In the genomic region with DNA sequence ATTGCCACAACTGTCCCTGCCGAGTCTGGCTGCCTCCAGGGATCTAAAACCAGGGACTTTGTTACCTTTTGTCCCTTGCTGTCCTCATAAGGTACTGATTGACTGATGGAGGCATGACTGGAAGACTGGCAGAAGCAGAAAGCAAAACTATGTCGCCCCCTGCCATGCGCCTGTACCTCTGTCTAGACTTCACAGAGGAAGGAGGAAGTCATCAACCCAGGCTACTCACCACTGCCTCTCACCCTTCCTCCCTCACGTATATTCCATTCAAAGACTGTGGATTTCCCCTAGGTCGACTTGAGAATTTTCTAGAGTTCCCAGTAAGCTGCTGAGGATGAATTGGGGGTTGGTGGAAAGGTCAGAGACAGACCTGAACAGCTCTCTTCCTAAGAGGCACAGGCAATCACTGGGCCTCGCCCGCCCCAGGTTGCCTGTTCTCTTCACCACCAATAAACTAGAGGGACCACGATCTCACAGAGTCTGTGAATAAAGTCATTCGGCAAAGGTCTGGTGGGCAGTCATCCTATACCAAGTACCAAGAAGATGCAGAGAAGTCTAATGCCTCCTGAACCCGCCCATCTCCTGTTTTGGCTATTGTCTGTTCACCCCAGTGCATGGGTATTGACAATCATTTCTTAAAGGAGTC, we compare ENCODE assay signal across 23 cellular contexts. TPM values are rescaled to one million over a fixed set of nuclear protein-coding genes. Genes with fewer than 3 reads are reported as not detected.
DNase-seq lines count a peak whose midpoint lies in the region; ATAC-seq and TF ChIP-seq lines count a peak whose summit lies in the region.
"Had no signal": no experiment of that assay in that cellular context is flagged by ENCODE, and none has a peak within 500 bp of the region (broad histone marks: within the 10 kb centered on the region; RNA-seq: fewer than 3 reads in every experiment).

No MANE protein-coding gene starts in this region.

- no peak overlapping the region for H2BK120ac ChIP-seq in trophoblast cell (ENCODE audit: insufficient read depth, low read length, poor library complexity)

- H3K27ac ChIP-seq in GM23338 (ENCODE audit: low read depth): no peak overlapping the region
- H3K27ac ChIP-seq in trophoblast cell (ENCODE audit: low read depth, low read length): no peak overlapping the region
- H3K27ac ChIP-seq: A549 had no signal

- CTCF ChIA-PET in activated CD4-positive, alpha-beta T cell treated with anti-CD3 and anti-CD28 coated beads for 36 hours (lab: Charles Lee): no interaction called here

- H4K12ac ChIP-seq in trophoblast cell (ENCODE audit: low read depth, low read length): no peak overlapping the region

- no peak overlapping the region for H3K18ac ChIP-seq in trophoblast cell (ENCODE audit: low read length)

- peak; percentile 44 for ATAC-seq in activated CD4-positive, alpha-beta T cell treated with anti-CD3 and anti-CD28 coated beads for 36 hours
- ATAC-seq in GM23338: no peak
- no peak for ATAC-seq in natural killer cell treated with Interleukin-12 subunit alpha and Interleukin-12 subunit beta and Interleukin-15 and Interleukin-18, amount 100 ng/mL, for 72 hours
- ATAC-seq: A549, GM12878, PC-3 had no signal

- no peaks in the 10 kb centered on the region for H3F3A ChIP-seq in GM23338 (replicated peaks; ENCODE audit: low read depth)

- H2BK5ac ChIP-seq in trophoblast cell (ENCODE audit: low read depth, low read length, poor library complexity): no peak overlapping the region

- intact Hi-C loops in activated CD4-positive, alpha-beta T cell treated with anti-CD3 and anti-CD28 coated beads for 36 hours (cut with DNase I, micrococcal nuclease): no loop called here

- H4K91ac ChIP-seq in trophoblast cell (ENCODE audit: low read depth, low read length): no peak overlapping the region

- H4K20me1 ChIP-seq in GM23338 (replicated peaks; ENCODE audit: insufficient read depth): no peaks in the 10 kb centered on the region

- no peak for TF ChIP-seq POLR2A in NB4 (IDR thresholded peaks at IDR 0.05; ENCODE audit: extremely low read depth, insufficient read length)

- no peak overlapping the region for H4K8ac ChIP-seq in trophoblast cell (ENCODE audit: low read depth, low read length)

- no peak overlapping the region for H2AK5ac ChIP-seq in trophoblast cell (ENCODE audit: low read length)

- no peak overlapping the region for H3K4me3 Mint-ChIP-seq in activated CD4-positive, alpha-beta T cell treated with anti-CD3 and anti-CD28 coated beads for 36 hours
- no peak overlapping the region for H3K4me3 Mint-ChIP-seq in GM23338
- no peak overlapping the region for H3K4me3 Mint-ChIP-seq in natural killer cell treated with Interleukin-12 subunit alpha and Interleukin-12 subunit beta and Interleukin-15 and Interleukin-18, amount 100 ng/mL, for 72 hours
- H3K4me3 Mint-ChIP-seq: CD4-positive, alpha-beta T cell had no signal

- peaks cover 3% of the 10 kb centered on the region for H3K9me3 ChIP-seq in trophoblast cell (ENCODE audit: insufficient read depth, low read depth, low read length)
- H3K9me3 ChIP-seq: A549, Caco-2 had no signal

- POLR2A ChIA-PET in activated CD4-positive, alpha-beta T cell treated with anti-CD3 and anti-CD28 coated beads for 36 hours (lab: Charles Lee): no interaction called here

- H3K27me3 ChIP-seq in GM23338 (ENCODE audit: insufficient read depth) (no peaks in the 10 kb centered on the region), trophoblast cell (ENCODE audit: insufficient read depth, low read length) (no peaks in the 10 kb centered on the region)

- no CpG with 5 or more reads among the region's 10 CpGs for WGBS in trophoblast cell (ENCODE audit: extremely low coverage, insufficient coverage, insufficient read length)

- H3K27me3 Mint-ChIP-seq in activated CD4-positive, alpha-beta T cell treated with anti-CD3 and anti-CD28 coated beads for 36 hours: no peaks in the 10 kb centered on the region
- peaks cover 5% of the 10 kb centered on the region for H3K27me3 Mint-ChIP-seq in GM23338 (ENCODE audit: insufficient read depth, low read depth, poor library complexity)
- peaks cover 14% of the 10 kb centered on the region in 2 donors for H3K27me3 Mint-ChIP-seq in natural killer cell treated with Interleukin-12 subunit alpha and Interleukin-12 subunit beta and Interleukin-15 and Interleukin-18, amount 100 ng/mL, for 72 hours
- H3K27me3 Mint-ChIP-seq: CD4-positive, alpha-beta T cell had no signal

- H2AFZ ChIP-seq in GM23338 (0 out of 2 replicates have a peak overlapping the region, but pooled peaks have one; percentile 10), trophoblast cell (ENCODE audit: insufficient read depth, low read length, poor library complexity) (no peak overlapping the region)

- DNase-seq in activated CD4-positive, alpha-beta T cell treated with anti-CD3 and anti-CD28 coated beads for 36 hours: peak; percentile 12
- DNase-seq in activated CD4-positive, alpha-beta T cell treated with anti-CD3 and anti-CD28 coated beads for 1 hour: no peak
- no peak for DNase-seq in GM23338 (ENCODE audit: low spot score)
- DNase-seq in NB4 (ENCODE audit: low read depth): peak; percentile 30
- DNase-seq in trophoblast cell: no peak
- DNase-seq in natural killer cell treated with Interleukin-12 subunit alpha and Interleukin-12 subunit beta and Interleukin-15 and Interleukin-18, amount 100 ng/mL, for 72 hours (ENCODE audit: low spot score): no peak
- DNase-seq in activated gamma-delta T cell (lab: John Stamatoyannopoulos, UW): no peak
- no peak for DNase-seq in ureter (ENCODE audit: low spot score)
- DNase-seq: Caco-2; CD4-positive, alpha-beta T cell; DMS153; EL; Kasumi-1; NCI-H1417 treated with DMSO at 0.1 percent for 48 hours; NCI-H187 treated with DMSO at 0.1 percent for 48 hours; NCI-H2227 treated with DMSO at 0.1 percent for 48 hours; NCI-H510A treated with DMSO at 0.1 percent for 48 hours; NCI-H774; PC-3; RPMI8226; SHP77 treated with DMSO at 0.1 percent for 48 hours had no signal

- no peak overlapping the region for H3K23ac ChIP-seq in trophoblast cell (ENCODE audit: low read length)

- H3K4me1 ChIP-seq in GM23338 (ENCODE audit: insufficient read depth) (no peaks in the 10 kb centered on the region), trophoblast cell (ENCODE audit: control insufficient read depth in 1 of 2, insufficient read depth in 2 of 2, low read length in 2 of 2) (peaks cover 12% of the 10 kb centered on the region in 2 experiments)
- H3K4me1 ChIP-seq: A549, Caco-2 had no signal

- H2BK12ac ChIP-seq in trophoblast cell (ENCODE audit: low read length): peak overlapping the region; percentile 39

- H3K27ac Mint-ChIP-seq in activated CD4-positive, alpha-beta T cell treated with anti-CD3 and anti-CD28 coated beads for 36 hours: no peak overlapping the region
- H3K27ac Mint-ChIP-seq in GM23338: no peak overlapping the region
- H3K27ac Mint-ChIP-seq in natural killer cell treated with Interleukin-12 subunit alpha and Interleukin-12 subunit beta and Interleukin-15 and Interleukin-18, amount 100 ng/mL, for 72 hours: no peak overlapping the region
- H3K27ac Mint-ChIP-seq: CD4-positive, alpha-beta T cell had no signal

- H3K4me1 Mint-ChIP-seq in activated CD4-positive, alpha-beta T cell treated with anti-CD3 and anti-CD28 coated beads for 36 hours: peaks cover 2% of the 10 kb centered on the region
- H3K4me1 Mint-ChIP-seq in GM23338: peaks cover 10% of the 10 kb centered on the region
- H3K4me1 Mint-ChIP-seq in natural killer cell treated with Interleukin-12 subunit alpha and Interleukin-12 subunit beta and Interleukin-15 and Interleukin-18, amount 100 ng/mL, for 72 hours (ENCODE audit: low read depth in 2 of 2): no peaks in the 10 kb centered on the region

- no peak overlapping the region for H3K4me3 ChIP-seq in GM23338
- H3K4me3 ChIP-seq in NB4 (ENCODE audit: low read depth, low read length): no peak overlapping the region
- no peak overlapping the region for H3K4me3 ChIP-seq in trophoblast cell (ENCODE audit: low read depth, low read length)
- H3K4me3 ChIP-seq: A549, GM12878 had no signal

- peaks cover 7% of the 10 kb centered on the region for H3K79me1 ChIP-seq in trophoblast cell (ENCODE audit: low read length)

- H3K4me2 ChIP-seq in GM23338: no peak overlapping the region
- no peak overlapping the region for H3K4me2 ChIP-seq in trophoblast cell (ENCODE audit: low read length)
- H3K4me2 ChIP-seq: A549 had no signal

- no peaks in the 10 kb centered on the region for H3K9me3 Mint-ChIP-seq in activated CD4-positive, alpha-beta T cell treated with anti-CD3 and anti-CD28 coated beads for 36 hours (ENCODE audit: low read depth)
- H3K9me3 Mint-ChIP-seq in GM23338: no peaks in the 10 kb centered on the region
- H3K9me3 Mint-ChIP-seq in natural killer cell treated with Interleukin-12 subunit alpha and Interleukin-12 subunit beta and Interleukin-15 and Interleukin-18, amount 100 ng/mL, for 72 hours: no peaks in the 10 kb centered on the region
- H3K9me3 Mint-ChIP-seq: CD4-positive, alpha-beta T cell had no signal

- no peaks in the 10 kb centered on the region for H3K36me3 Mint-ChIP-seq in activated CD4-positive, alpha-beta T cell treated with anti-CD3 and anti-CD28 coated beads for 36 hours (ENCODE audit: low read depth)
- no peaks in the 10 kb centered on the region for H3K36me3 Mint-ChIP-seq in GM23338 (ENCODE audit: low read depth)
- no peaks in the 10 kb centered on the region for H3K36me3 Mint-ChIP-seq in natural killer cell treated with Interleukin-12 subunit alpha and Interleukin-12 subunit beta and Interleukin-15 and Interleukin-18, amount 100 ng/mL, for 72 hours

- H3K79me2 ChIP-seq in GM23338 (replicated peaks; ENCODE audit: insufficient read depth): no peaks in the 10 kb centered on the region
- H3K79me2 ChIP-seq in trophoblast cell (ENCODE audit: control insufficient read depth, insufficient read depth, low read length, poor library complexity): no peaks in the 10 kb centered on the region

- H3K9me2 ChIP-seq in GM23338 (ENCODE audit: insufficient read depth): no peaks in the 10 kb centered on the region; the same call in 1 of the 2 replicates

- H3K36me3 ChIP-seq in GM23338 (ENCODE audit: insufficient read depth) (no peaks in the 10 kb centered on the region), trophoblast cell (ENCODE audit: control insufficient read depth in 1 of 2, insufficient read depth in 2 of 2, low read length in 2 of 2) (no peaks in the 10 kb centered on the region)

- peak in 1 of 2 experiments; percentile 32; a peak in 2 of 4 replicates for TF ChIP-seq CTCF in GM23338 (conservative IDR thresholded peaks at IDR 0.05; ENCODE audit: low read depth in 2 of 2)
- no peak for TF ChIP-seq CTCF in NB4 (IDR thresholded peaks at IDR 0.05; ENCODE audit: low read depth, low read length)

- H3K14ac ChIP-seq in trophoblast cell (ENCODE audit: low read length): no peak overlapping the region

- H3K4ac ChIP-seq in trophoblast cell (ENCODE audit: low read depth, low read length): no peak overlapping the region

- H3K9ac ChIP-seq in trophoblast cell (ENCODE audit: low read length): no peak overlapping the region

TF ChIP-seq in GM23338, 12 proteins besides CTCF, POLR2A, EP300 and RAD21 (continues in another document):
- TF ChIP-seq STAT1 (IDR thresholded peaks at IDR 0.05; ENCODE audit: unreplicated experiment): no peak

RNA-seq across cellular contexts. Expression of a gene that starts 27.5 kb away (rescaled TPM):
- total RNA-seq in activated CD4-positive, alpha-beta T cell treated with anti-CD3 and anti-CD28 coated beads for 36 hours: under 1 TPM; 0.11 to 0.12 TPM
- total RNA-seq in GM23338 (2014; rRNA removed; shearing (Covaris generic)): 1.7 and 2.7 TPM in 2 replicates
- polyA plus RNA-seq in GM23338 (2016; fragmentation: Nextera tagmentation; extraction: Ambion mirVana): 0.84 and 2.1 TPM in 2 replicates
- polyA plus RNA-seq in trophoblast cell (2013): 2.3 and 2.4 TPM in 2 replicates
- not detected for total RNA-seq in natural killer cell treated with Interleukin-12 subunit alpha and Interleukin-12 subunit beta and Interleukin-15 and Interleukin-18, amount 100 ng/mL, for 72 hours
- total RNA-seq in ureter: 0.81 TPM
- total RNA-seq: Caco-2; CD4-positive, alpha-beta T cell; GM12878; PC-3 had no signal
- polyA plus RNA-seq: GM12878 had no signal

Comparison
In these comparisons a context has a peak if more than half of its experiments do, and no peak if none do; other contexts are left out.
1. DNase-seq: peak in activated CD4-positive, alpha-beta T cell treated with anti-CD3 and anti-CD28 coated beads for 36 hours (single experiment) and NB4 (single experiment); none in activated CD4-positive, alpha-beta T cell treated with anti-CD3 and anti-CD28 coated beads for 1 hour (single experiment), GM23338 (single experiment), trophoblast cell (0 of 2), natural killer cell treated with Interleukin-12 subunit alpha and Interleukin-12 subunit beta and Interleukin-15 and Interleukin-18, amount 100 ng/mL, for 72 hours (single experiment), activated gamma-delta T cell (single experiment) and ureter (single experiment).